15 cellular contexts compared by ENCODE assay signal in the genomic region with DNA sequence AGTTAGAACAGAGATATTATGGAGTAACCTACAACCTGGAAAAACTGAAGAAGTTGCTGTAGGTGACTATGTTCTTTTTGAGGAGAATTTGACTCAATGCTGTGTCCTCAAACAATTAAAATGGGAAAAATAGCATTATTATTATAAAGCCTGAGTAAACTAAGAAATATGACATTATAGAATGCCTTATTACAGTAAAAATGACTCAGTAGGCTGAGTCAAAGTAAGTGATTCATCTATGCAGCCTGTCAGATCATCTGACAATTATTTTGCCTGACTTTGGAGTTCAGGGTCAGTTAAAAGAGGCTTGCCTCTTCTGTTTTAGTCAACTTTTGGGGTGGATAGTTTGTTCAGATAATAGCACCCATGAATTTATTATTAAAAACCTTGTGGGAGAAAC.
A peak's percentile ranks its signal among the peaks of the same experiment; 100 is the strongest.
DNase-seq lines count a peak whose midpoint lies in the region; ATAC-seq, FAIRE-seq and TF ChIP-seq lines count a peak whose summit lies in the region.
"Had no signal": no experiment of that assay in that cellular context is flagged by ENCODE, and none has a peak within 500 bp of the region (broad histone marks: within the 10 kb centered on the region; RNA-seq: fewer than 3 reads in every experiment).

No MANE protein-coding gene starts in this region.

- H3K79me2 ChIP-seq in osteoblast (ENCODE audit: insufficient read depth, low read length), result no peaks in the 10 kb centered on the region

- ATAC-seq in HG03175 (IDR thresholded peaks at IDR 0.05; ENCODE audit: unreplicated experiment), result no peak
- ATAC-seq: activated CD8-positive, alpha-beta memory T cell treated with anti-CD3 and anti-CD28 coated beads, Interleukin-2, amount 10 ng/mL, durations not matched to agents 7 days and 5 days had no signal

- H3K4me3 ChIP-seq in osteoblast (ENCODE audit: insufficient read depth, low read length) (no peak overlapping the region), BE2C (ENCODE audit: low read depth, low read length) (no peak overlapping the region)

- H3K36me3 ChIP-seq in osteoblast (ENCODE audit: insufficient read depth, low read length) (no peaks in the 10 kb centered on the region), BE2C (no peaks in the 10 kb centered on the region)

- H3K27me3 ChIP-seq in osteoblast (ENCODE audit: insufficient read depth, low read length) (no peaks in the 10 kb centered on the region), BE2C (no peaks in the 10 kb centered on the region)

- peak overlapping the region; percentile 73 for H3K27ac ChIP-seq in epithelial cell of prostate
- H3K27ac ChIP-seq in osteoblast (ENCODE audit: low read depth, low read length), result peak overlapping the region; percentile 90

- peaks cover 17% of the 10 kb centered on the region for H3K4me1 ChIP-seq in osteoblast (ENCODE audit: insufficient read depth, low read length)
- no peaks in the 10 kb centered on the region for H3K4me1 ChIP-seq in BE2C

- TF ChIP-seq CTCF in osteoblast (IDR thresholded peaks at IDR 0.05; ENCODE audit: extremely low read depth, low read depth, low read length) (no peak), BE2C (IDR thresholded peaks at IDR 0.05; ENCODE audit: low read depth, low read length) (no peak)

- FAIRE-seq in RCC 7860 (lab: Jason Lieb, UNC), result peak; percentile 96
- FAIRE-seq: islet of Langerhans, TTC549 had no signal

- H2AFZ ChIP-seq in osteoblast (ENCODE audit: low read length), result no peak overlapping the region

- DNase-seq in Daoy (ENCODE audit: low read depth) (peak; percentile 57), RCC 7860 (ENCODE audit: low spot score) (peak; percentile 76), epithelial cell of prostate (ENCODE audit: low read depth, low spot score) (peak; percentile 44), osteoblast (ENCODE audit: insufficient read length, low spot score, missing footprints) (peak; percentile 62), NCI-H748 (lab: John Stamatoyannopoulos, UW; ENCODE audit: unreplicated experiment) (no peak), ureter (ENCODE audit: low spot score) (no peak), BE2C (no peak)
- DNase-seq: activated CD8-positive, alpha-beta memory T cell treated with anti-CD3 and anti-CD28 coated beads, Interleukin-2, amount 10 ng/mL, durations not matched to agents 7 days and 5 days; aorta; KG1; NCI-H2107; RPMI8226 had no signal

- no peaks in the 10 kb centered on the region for H4K20me1 ChIP-seq in osteoblast (ENCODE audit: insufficient read depth, low read length)

- H3K9me3 ChIP-seq in osteoblast (ENCODE audit: low read depth, low read length), result no peaks in the 10 kb centered on the region
- no peaks in the 10 kb centered on the region for H3K9me3 ChIP-seq in BE2C

- peak overlapping the region; percentile 54 for H3K4me2 ChIP-seq in osteoblast (ENCODE audit: insufficient read depth, low read length)

Comparison
In these comparisons a context has a peak if more than half of its experiments do, and no peak if none do; other contexts are left out.
1. DNase-seq: peak in Daoy (single experiment), RCC 7860 (single experiment), epithelial cell of prostate (single experiment) and osteoblast (single experiment); none in NCI-H748 (single experiment), ureter (single experiment) and BE2C (single experiment).